Comparison of ENCODE assay signal across 1 cellular context in the genomic region with DNA sequence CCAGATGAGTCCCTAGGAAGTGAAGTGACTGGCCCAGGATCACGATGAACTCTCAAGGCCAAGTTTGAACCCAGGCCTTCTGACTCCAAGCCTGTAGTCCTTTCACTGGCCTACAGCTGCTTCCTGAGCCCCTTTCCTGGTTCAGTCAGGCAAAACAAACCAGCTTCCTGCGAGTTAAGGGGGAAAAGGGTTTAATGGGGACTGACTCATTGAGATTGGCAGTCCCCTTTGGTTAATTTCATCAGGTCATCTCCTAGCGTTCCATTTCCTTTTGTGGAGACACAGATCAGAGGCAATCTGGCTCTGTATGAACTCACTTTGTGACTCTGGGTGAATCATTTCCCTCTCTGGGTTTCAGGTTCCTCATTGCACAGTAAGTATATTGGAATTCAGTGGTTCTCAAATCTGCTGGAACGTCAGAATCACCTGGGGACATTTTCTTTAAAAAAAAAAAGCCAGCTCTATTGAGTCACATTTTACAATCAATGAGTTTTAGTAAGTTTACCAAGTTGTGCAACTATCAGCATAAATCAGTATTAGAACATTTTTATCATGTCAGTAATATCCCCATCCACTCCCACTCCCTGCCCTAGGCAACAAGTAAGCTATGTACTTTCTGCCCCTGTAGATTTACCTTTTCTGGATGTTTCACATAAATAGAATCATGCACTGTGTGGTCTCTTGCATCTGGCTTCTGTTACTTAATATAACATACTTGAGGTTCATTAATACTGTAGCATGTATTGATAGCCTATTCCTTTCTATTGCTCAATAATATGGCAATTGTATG.
TF ChIP-seq lines count a peak whose summit lies in the region.

No MANE protein-coding gene starts in this region.

TF ChIP-seq in HEK293, 187 proteins besides CTCF, POLR2A, EP300 and RAD21 (continued from another document and continues in another):
- TF ChIP-seq ZBTB20 (tag by site-specific recombination; IDR thresholded peaks at IDR 0.05): peak; percentile 69; the same call in 1 of the 2 replicates
- TF ChIP-seq, protein P1, sequence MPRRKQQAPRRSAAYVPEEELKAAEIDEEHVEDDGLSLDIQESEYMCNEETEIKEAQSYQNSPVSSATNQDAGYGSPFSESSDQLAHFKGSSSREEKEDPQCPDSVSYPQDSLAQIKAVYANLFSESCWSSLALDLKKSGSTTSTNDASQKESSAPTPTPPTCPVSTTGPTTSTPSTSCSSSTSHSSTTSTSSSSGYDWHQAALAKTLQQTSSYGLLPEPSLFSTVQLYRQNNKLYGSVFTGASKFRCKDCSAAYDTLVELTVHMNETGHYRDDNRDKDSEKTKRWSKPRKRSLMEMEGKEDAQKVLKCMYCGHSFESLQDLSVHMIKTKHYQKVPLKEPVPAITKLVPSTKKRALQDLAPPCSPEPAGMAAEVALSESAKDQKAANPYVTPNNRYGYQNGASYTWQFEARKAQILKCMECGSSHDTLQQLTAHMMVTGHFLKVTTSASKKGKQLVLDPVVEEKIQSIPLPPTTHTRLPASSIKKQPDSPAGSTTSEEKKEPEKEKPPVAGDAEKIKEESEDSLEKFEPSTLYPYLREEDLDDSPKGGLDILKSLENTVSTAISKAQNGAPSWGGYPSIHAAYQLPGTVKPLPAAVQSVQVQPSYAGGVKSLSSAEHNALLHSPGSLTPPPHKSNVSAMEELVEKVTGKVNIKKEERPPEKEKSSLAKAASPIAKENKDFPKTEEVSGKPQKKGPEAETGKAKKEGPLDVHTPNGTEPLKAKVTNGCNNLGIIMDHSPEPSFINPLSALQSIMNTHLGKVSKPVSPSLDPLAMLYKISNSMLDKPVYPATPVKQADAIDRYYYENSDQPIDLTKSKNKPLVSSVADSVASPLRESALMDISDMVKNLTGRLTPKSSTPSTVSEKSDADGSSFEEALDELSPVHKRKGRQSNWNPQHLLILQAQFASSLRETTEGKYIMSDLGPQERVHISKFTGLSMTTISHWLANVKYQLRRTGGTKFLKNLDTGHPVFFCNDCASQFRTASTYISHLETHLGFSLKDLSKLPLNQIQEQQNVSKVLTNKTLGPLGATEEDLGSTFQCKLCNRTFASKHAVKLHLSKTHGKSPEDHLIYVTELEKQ (tag by site-specific recombination; IDR thresholded peaks at IDR 0.05; ENCODE audit: borderline replicate concordance): peak; percentile 30; the same call in 1 of the 2 replicates
- no peak for TF ChIP-seq ZNF311 (tag by site-specific recombination; IDR thresholded peaks at IDR 0.05; ENCODE audit: borderline replicate concordance)
- peak; percentile 46; the same call in 1 of the 2 replicates for TF ChIP-seq ZNF843 (tag by site-specific recombination; IDR thresholded peaks at IDR 0.05)
- TF ChIP-seq SP3 (tag by site-specific recombination; IDR thresholded peaks at IDR 0.05): peak; percentile 15
- TF ChIP-seq BCL11A (tag by site-specific recombination; IDR thresholded peaks at IDR 0.05; ENCODE audit: low read depth): peak; percentile 17; the same call in 1 of the 2 replicates
- TF ChIP-seq ZNF121 (tag by site-specific recombination; IDR thresholded peaks at IDR 0.05): no peak
- TF ChIP-seq ZNF366 (tag by site-specific recombination; conservative IDR thresholded peaks at IDR 0.05): peak; percentile 70
- TF ChIP-seq ZNF629 (tag by site-specific recombination; IDR thresholded peaks at IDR 0.05): peak; percentile 79
- no peak for TF ChIP-seq ZNF777 (tag by site-specific recombination; IDR thresholded peaks at IDR 0.05; ENCODE audit: borderline replicate concordance)
- no peak for TF ChIP-seq ZNF324 (tag by site-specific recombination; IDR thresholded peaks at IDR 0.05)
- TF ChIP-seq ZNF292 (tag by site-specific recombination; IDR thresholded peaks at IDR 0.05; ENCODE audit: borderline replicate concordance, low read depth): no peak
- TF ChIP-seq ZNF350 (tag by site-specific recombination; IDR thresholded peaks at IDR 0.05): 0 out of 2 replicates have a peak, but pooled peaks have one; percentile 16
- peak; percentile 26; the same call in 1 of the 2 replicates for TF ChIP-seq OSR2 (tag by site-specific recombination; IDR thresholded peaks at IDR 0.05)
- TF ChIP-seq ZNF10 (tag by site-specific recombination; IDR thresholded peaks at IDR 0.05): no peak
- no peak for TF ChIP-seq ZNF768 (tag by site-specific recombination; IDR thresholded peaks at IDR 0.05)
- TF ChIP-seq, protein P2, sequence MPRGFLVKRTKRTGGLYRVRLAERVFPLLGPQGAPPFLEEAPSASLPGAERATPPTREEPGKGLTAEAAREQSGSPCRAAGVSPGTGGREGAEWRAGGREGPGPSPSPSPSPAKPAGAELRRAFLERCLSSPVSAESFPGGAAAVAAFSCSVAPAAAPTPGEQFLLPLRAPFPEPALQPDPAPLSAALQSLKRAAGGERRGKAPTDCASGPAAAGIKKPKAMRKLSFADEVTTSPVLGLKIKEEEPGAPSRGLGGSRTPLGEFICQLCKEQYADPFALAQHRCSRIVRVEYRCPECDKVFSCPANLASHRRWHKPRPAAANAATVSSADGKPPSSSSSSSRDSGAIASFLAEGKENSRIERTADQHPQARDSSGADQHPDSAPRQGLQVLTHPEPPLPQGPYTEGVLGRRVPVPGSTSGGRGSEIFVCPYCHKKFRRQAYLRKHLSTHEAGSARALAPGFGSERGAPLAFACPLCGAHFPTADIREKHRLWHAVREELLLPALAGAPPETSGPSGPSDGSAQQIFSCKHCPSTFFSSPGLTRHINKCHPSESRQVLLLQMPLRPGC (tag by site-specific recombination; IDR thresholded peaks at IDR 0.05): peak; percentile 91
- 0 out of 2 replicates have a peak, but pooled peaks have one; percentile 13 for TF ChIP-seq ZNF558 (tag by site-specific recombination; IDR thresholded peaks at IDR 0.05)
- TF ChIP-seq, protein P3, sequence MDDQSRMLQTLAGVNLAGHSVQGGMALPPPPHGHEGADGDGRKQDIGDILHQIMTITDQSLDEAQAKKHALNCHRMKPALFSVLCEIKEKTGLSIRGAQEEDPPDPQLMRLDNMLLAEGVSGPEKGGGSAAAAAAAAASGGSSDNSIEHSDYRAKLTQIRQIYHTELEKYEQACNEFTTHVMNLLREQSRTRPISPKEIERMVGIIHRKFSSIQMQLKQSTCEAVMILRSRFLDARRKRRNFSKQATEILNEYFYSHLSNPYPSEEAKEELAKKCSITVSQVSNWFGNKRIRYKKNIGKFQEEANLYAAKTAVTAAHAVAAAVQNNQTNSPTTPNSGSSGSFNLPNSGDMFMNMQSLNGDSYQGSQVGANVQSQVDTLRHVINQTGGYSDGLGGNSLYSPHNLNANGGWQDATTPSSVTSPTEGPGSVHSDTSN (CRISPR knock-in tag; IDR thresholded peaks at IDR 0.05): no peak
- TF ChIP-seq ZNF792 (tag by site-specific recombination; IDR thresholded peaks at IDR 0.05): no peak
- TF ChIP-seq ZNF600 (tag by site-specific recombination; IDR thresholded peaks at IDR 0.05): peak; percentile 57; the same call in 1 of the 2 replicates
- TF ChIP-seq ZBTB17 (tag by site-specific recombination; IDR thresholded peaks at IDR 0.05): peak; percentile 74
- TF ChIP-seq ZNF184 (tag by site-specific recombination; IDR thresholded peaks at IDR 0.05): 0 out of 2 replicates have a peak, but pooled peaks have one; percentile 70
- TF ChIP-seq ZNF157 (tag by site-specific recombination; IDR thresholded peaks at IDR 0.05): no peak
- TF ChIP-seq ZEB2 (tag by site-specific recombination; IDR thresholded peaks at IDR 0.05): peak; percentile 39; the same call in 1 of the 2 replicates
- peak; percentile 76 for TF ChIP-seq GFI1B (tag by site-specific recombination; IDR thresholded peaks at IDR 0.05)
- TF ChIP-seq KLF7 (tag by site-specific recombination; IDR thresholded peaks at IDR 0.05; ENCODE audit: borderline replicate concordance): no peak
- no peak for TF ChIP-seq ZNF274 (IDR thresholded peaks at IDR 0.05; ENCODE audit: low read length)
- no peak for TF ChIP-seq ZNF274 (tag by site-specific recombination; IDR thresholded peaks at IDR 0.05; ENCODE audit: borderline replicate concordance)
- no peak for TF ChIP-seq ZNF549 (tag by site-specific recombination; IDR thresholded peaks at IDR 0.05)
- TF ChIP-seq GLI2 (tag by site-specific recombination; IDR thresholded peaks at IDR 0.05; ENCODE audit: borderline replicate concordance, low read depth): no peak
- TF ChIP-seq, protein P4, sequence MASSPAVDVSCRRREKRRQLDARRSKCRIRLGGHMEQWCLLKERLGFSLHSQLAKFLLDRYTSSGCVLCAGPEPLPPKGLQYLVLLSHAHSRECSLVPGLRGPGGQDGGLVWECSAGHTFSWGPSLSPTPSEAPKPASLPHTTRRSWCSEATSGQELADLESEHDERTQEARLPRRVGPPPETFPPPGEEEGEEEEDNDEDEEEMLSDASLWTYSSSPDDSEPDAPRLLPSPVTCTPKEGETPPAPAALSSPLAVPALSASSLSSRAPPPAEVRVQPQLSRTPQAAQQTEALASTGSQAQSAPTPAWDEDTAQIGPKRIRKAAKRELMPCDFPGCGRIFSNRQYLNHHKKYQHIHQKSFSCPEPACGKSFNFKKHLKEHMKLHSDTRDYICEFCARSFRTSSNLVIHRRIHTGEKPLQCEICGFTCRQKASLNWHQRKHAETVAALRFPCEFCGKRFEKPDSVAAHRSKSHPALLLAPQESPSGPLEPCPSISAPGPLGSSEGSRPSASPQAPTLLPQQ (tag by site-specific recombination; IDR thresholded peaks at IDR 0.05): peak; percentile 95
- TF ChIP-seq, protein P5, sequence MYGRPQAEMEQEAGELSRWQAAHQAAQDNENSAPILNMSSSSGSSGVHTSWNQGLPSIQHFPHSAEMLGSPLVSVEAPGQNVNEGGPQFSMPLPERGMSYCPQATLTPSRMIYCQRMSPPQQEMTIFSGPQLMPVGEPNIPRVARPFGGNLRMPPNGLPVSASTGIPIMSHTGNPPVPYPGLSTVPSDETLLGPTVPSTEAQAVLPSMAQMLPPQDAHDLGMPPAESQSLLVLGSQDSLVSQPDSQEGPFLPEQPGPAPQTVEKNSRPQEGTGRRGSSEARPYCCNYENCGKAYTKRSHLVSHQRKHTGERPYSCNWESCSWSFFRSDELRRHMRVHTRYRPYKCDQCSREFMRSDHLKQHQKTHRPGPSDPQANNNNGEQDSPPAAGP (tag by site-specific recombination; IDR thresholded peaks at IDR 0.05): no peak
- no peak for TF ChIP-seq FEZF1 (tag by site-specific recombination; IDR thresholded peaks at IDR 0.05)
- peak; percentile 24; the same call in 1 of the 2 replicates for TF ChIP-seq SP2 (tag by site-specific recombination; IDR thresholded peaks at IDR 0.05)
- peak; percentile 87 for TF ChIP-seq SCRT2 (tag by site-specific recombination; IDR thresholded peaks at IDR 0.05)
- no peak for TF ChIP-seq ZNF610 (tag by site-specific recombination; IDR thresholded peaks at IDR 0.05; ENCODE audit: borderline replicate concordance)
- TF ChIP-seq HOXC10 (CRISPR knock-in tag; IDR thresholded peaks at IDR 0.05): no peak
- TF ChIP-seq ZNF146 (tag by site-specific recombination; IDR thresholded peaks at IDR 0.05): no peak
- TF ChIP-seq ZNF16 (tag by site-specific recombination; IDR thresholded peaks at IDR 0.05; ENCODE audit: low read depth): no peak
- TF ChIP-seq, protein P6, sequence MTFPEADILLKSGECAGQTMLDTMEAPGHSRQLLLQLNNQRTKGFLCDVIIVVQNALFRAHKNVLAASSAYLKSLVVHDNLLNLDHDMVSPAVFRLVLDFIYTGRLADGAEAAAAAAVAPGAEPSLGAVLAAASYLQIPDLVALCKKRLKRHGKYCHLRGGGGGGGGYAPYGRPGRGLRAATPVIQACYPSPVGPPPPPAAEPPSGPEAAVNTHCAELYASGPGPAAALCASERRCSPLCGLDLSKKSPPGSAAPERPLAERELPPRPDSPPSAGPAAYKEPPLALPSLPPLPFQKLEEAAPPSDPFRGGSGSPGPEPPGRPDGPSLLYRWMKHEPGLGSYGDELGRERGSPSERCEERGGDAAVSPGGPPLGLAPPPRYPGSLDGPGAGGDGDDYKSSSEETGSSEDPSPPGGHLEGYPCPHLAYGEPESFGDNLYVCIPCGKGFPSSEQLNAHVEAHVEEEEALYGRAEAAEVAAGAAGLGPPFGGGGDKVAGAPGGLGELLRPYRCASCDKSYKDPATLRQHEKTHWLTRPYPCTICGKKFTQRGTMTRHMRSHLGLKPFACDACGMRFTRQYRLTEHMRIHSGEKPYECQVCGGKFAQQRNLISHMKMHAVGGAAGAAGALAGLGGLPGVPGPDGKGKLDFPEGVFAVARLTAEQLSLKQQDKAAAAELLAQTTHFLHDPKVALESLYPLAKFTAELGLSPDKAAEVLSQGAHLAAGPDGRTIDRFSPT (tag by site-specific recombination; IDR thresholded peaks at IDR 0.05): peak; percentile 60; the same call in 1 of the 2 replicates
- 0 out of 2 replicates have a peak, but pooled peaks have one; percentile 29 for TF ChIP-seq ZNF561 (tag by site-specific recombination; IDR thresholded peaks at IDR 0.05; ENCODE audit: borderline replicate concordance)
- TF ChIP-seq BCL11B (tag by site-specific recombination; IDR thresholded peaks at IDR 0.05; ENCODE audit: low read depth): no peak
- TF ChIP-seq ZNF660 (tag by site-specific recombination; IDR thresholded peaks at IDR 0.05): peak; percentile 92
- peak; percentile 93 for TF ChIP-seq ZFP69B (tag by site-specific recombination; IDR thresholded peaks at IDR 0.05)
- no peak; the same call in 1 of the 2 replicates for TF ChIP-seq ZXDB (tag by site-specific recombination; IDR thresholded peaks at IDR 0.05)
- TF ChIP-seq ZNF707 (tag by site-specific recombination; IDR thresholded peaks at IDR 0.05): no peak
- TF ChIP-seq ZNF354C (tag by site-specific recombination; IDR thresholded peaks at IDR 0.05; ENCODE audit: borderline replicate concordance, low read depth): no peak
- peak; percentile 79 for TF ChIP-seq MZF1 (tag by site-specific recombination; IDR thresholded peaks at IDR 0.05; ENCODE audit: borderline replicate concordance)
- TF ChIP-seq, protein P7, sequence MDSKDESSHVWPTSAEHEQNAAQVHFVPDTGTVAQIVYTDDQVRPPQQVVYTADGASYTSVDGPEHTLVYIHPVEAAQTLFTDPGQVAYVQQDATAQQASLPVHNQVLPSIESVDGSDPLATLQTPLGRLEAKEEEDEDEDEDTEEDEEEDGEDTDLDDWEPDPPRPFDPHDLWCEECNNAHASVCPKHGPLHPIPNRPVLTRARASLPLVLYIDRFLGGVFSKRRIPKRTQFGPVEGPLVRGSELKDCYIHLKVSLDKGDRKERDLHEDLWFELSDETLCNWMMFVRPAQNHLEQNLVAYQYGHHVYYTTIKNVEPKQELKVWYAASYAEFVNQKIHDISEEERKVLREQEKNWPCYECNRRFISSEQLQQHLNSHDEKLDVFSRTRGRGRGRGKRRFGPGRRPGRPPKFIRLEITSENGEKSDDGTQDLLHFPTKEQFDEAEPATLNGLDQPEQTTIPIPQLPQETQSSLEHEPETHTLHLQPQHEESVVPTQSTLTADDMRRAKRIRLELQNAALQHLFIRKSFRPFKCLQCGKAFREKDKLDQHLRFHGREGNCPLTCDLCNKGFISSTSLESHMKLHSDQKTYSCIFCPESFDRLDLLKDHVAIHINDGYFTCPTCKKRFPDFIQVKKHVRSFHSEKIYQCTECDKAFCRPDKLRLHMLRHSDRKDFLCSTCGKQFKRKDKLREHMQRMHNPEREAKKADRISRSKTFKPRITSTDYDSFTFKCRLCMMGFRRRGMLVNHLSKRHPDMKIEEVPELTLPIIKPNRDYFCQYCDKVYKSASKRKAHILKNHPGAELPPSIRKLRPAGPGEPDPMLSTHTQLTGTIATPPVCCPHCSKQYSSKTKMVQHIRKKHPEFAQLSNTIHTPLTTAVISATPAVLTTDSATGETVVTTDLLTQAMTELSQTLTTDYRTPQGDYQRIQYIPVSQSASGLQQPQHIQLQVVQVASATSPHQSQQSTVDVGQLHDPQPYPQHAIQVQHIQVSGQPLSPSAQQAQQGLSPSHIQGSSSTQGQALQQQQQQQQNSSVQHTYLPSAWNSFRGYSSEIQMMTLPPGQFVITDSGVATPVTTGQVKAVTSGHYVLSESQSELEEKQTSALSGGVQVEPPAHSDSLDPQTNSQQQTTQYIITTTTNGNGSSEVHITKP (tag by site-specific recombination; IDR thresholded peaks at IDR 0.05): peak; percentile 55; the same call in 1 of the 2 replicates
- peak; percentile 17; the same call in 1 of the 2 replicates for TF ChIP-seq PRDM1 (tag by site-specific recombination; IDR thresholded peaks at IDR 0.05)
